Comparison of ENCODE assay signal across 15 cellular contexts in genomic region chr12:101925935-101926334, GRCh38. TPM values are rescaled to one million over a fixed set of nuclear protein-coding genes. Genes with fewer than 3 reads are reported as not detected.
DNase-seq lines count a peak whose midpoint lies in the region; ATAC-seq and TF ChIP-seq lines count a peak whose summit lies in the region.
"Had no signal": no experiment of that assay in that cellular context is flagged by ENCODE, and none has a peak within 500 bp of the region (broad histone marks: within the 10 kb centered on the region; RNA-seq: fewer than 3 reads in every experiment).

No MANE protein-coding gene starts in this region.

- H4K5ac ChIP-seq in IMR-90 (ENCODE audit: low read depth, low read length), result peak overlapping the region; percentile 74

- DNase-seq in IMR-90 (no peak), UCSD-AML1 (lab: John Stamatoyannopoulos, UW; ENCODE audit: unreplicated experiment) (peak; percentile 44), right cardiac atrium (no peak), tibial artery (no peak), NCI-H524 (lab: John Stamatoyannopoulos, UW) (no peak), NCI-H2029 (lab: John Stamatoyannopoulos, UW) (no peak)
- DNase-seq: activated CD8-positive, alpha-beta T cell treated with anti-CD3 and anti-CD28 coated beads, Interleukin-2, amount 10 ng/mL, durations not matched to agents 7 days and 5 days; DMS79 treated with DMSO at 0.1 percent for 48 hours; dorsolateral prefrontal cortex; nucleus accumbens; stimulated activated CD4-positive, alpha-beta T cell treated with anti-CD3 and anti-CD28 coated beads, Interleukin-12 subunit alpha, Interleukin-12 subunit beta, amount 100 ng/mL, for 4 hours had no signal

- H2AFZ ChIP-seq in IMR-90 (replicated peaks; ENCODE audit: low read length, poor library complexity), result peak overlapping the region; percentile 72

- dilution Hi-C loops in IMR-90 (cut with HindIII; ENCODE audit: low sequenced_read_pairs, unreplicated experiment), result no loop called here

- peak overlapping the region; percentile 85 for H2AK9ac ChIP-seq in IMR-90 (replicated peaks; ENCODE audit: low read depth, low read length, poor library complexity)

- peak overlapping the region; percentile 93; the same call in 2 of the 3 replicates for H2BK15ac ChIP-seq in IMR-90 (ENCODE audit: low read depth, low read length)

- peak overlapping the region; percentile 94 for H3K14ac ChIP-seq in IMR-90 (replicated peaks; ENCODE audit: low read depth, low read length)

- H3K4me3 ChIP-seq in IMR-90 (ENCODE audit: insufficient read depth, low read depth, low read length), result no peak overlapping the region
- no peak overlapping the region for H3K4me3 ChIP-seq in right cardiac atrium (ENCODE audit: low read length)
- no peak overlapping the region for H3K4me3 ChIP-seq in tibial artery
- H3K4me3 ChIP-seq: dorsolateral prefrontal cortex, HAP-1 had no signal

- peak overlapping the region; percentile 100 for H2AK5ac ChIP-seq in IMR-90 (ENCODE audit: low read depth, low read length)

- H2BK5ac ChIP-seq in IMR-90 (ENCODE audit: low read depth, low read length, poor library complexity, severe bottlenecking), result peak overlapping the region; percentile 92

- peak overlapping the region; percentile 99 for H2BK20ac ChIP-seq in IMR-90 (ENCODE audit: low read depth, low read length)

- H3K56ac ChIP-seq in IMR-90 (ENCODE audit: extremely low read depth, insufficient read depth, low read length), result no peak overlapping the region

- H3K4ac ChIP-seq in IMR-90 (ENCODE audit: low read depth, low read length), result peak overlapping the region; percentile 98

- peak overlapping the region; percentile 84 to 85 for H4K8ac ChIP-seq in IMR-90 (ENCODE audit: low read depth in 2 of 2, low read length in 2 of 2)

- TF ChIP-seq RAD21 in IMR-90 (IDR thresholded peaks at IDR 0.05; ENCODE audit: low read length), result no peak

- H3K79me1 ChIP-seq in IMR-90 (ENCODE audit: low read depth in 1 of 2, low read length in 2 of 2), result 0 out of 4 replicates have a peak, but pooled peaks cover 0 to 7% of the 10 kb centered on the region in 2 experiments

- peaks cover 9% of the 10 kb centered on the region for H3K36me3 ChIP-seq in IMR-90 (ENCODE audit: control insufficient read depth, insufficient read depth, low read length)
- H3K36me3 ChIP-seq in tibial artery, result peaks cover 6 to 20% (median 7%) of the 10 kb centered on the region in 3 donors
- H3K36me3 ChIP-seq: HAP-1 had no signal

- peak overlapping the region; percentile 92 for H2BK120ac ChIP-seq in IMR-90 (ENCODE audit: low read depth, low read length)

- 89% methylated on average over 3 of the region's 6 CpGs; no CpG with 5 or more reads in 1 of the 2 experiments for WGBS in IMR-90 (ENCODE audit: extremely low coverage in 2 of 2, insufficient read length in 1 of 2), 2 experiments
- 88% methylated on average over 6 of the region's 6 CpGs for WGBS in right cardiac atrium

- no peaks in the 10 kb centered on the region for H3K27me3 ChIP-seq in IMR-90 (ENCODE audit: control insufficient read depth, insufficient read depth, low read length)
- no peaks in the 10 kb centered on the region for H3K27me3 ChIP-seq in right cardiac atrium (ENCODE audit: control insufficient read depth, insufficient read depth)
- no peaks in the 10 kb centered on the region for H3K27me3 ChIP-seq in tibial artery

- no peaks in the 10 kb centered on the region for H4K20me1 ChIP-seq in IMR-90 (ENCODE audit: insufficient read depth, low read length)

- CTCF ChIA-PET in IMR-90 (lab: Yijun Ruan, JAX), result no interaction called here

- H3K9me1 ChIP-seq in IMR-90 (ENCODE audit: insufficient read depth, low read length), result peaks cover 9% of the 10 kb centered on the region; the same call in 1 of the 2 replicates

- H3K9me3 ChIP-seq in IMR-90 (ENCODE audit: control insufficient read depth, insufficient read depth, low read length) (no peaks in the 10 kb centered on the region), right cardiac atrium (ENCODE audit: control insufficient read depth, low read length) (no peaks in the 10 kb centered on the region), tibial artery (no peaks in the 10 kb centered on the region)
- H3K9me3 ChIP-seq: HAP-1 had no signal

- H3K23ac ChIP-seq in IMR-90 (ENCODE audit: low read depth, low read length), result peak overlapping the region; percentile 82; the same call in 1 of the 2 replicates

- intact Hi-C loops in IMR-90 (cut with micrococcal nuclease), result no loop called here
- intact Hi-C loops in right cardiac atrium (cut with DNase I), result no loop called here
- intact Hi-C loops in tibial artery (cut with DNase I; ENCODE audit: low total_unique reads), result no loop called here

- H3K4me2 ChIP-seq in IMR-90 (ENCODE audit: low read depth, low read length), result no peak overlapping the region

- no peak for ATAC-seq in IMR-90 (ENCODE audit: low read depth)
- ATAC-seq in right cardiac atrium, result no peak
- no peak for ATAC-seq in HG02852 (IDR thresholded peaks at IDR 0.05; ENCODE audit: unreplicated experiment)
- ATAC-seq: activated CD8-positive, alpha-beta T cell treated with anti-CD3 and anti-CD28 coated beads, Interleukin-2, amount 10 ng/mL, durations not matched to agents 7 days and 5 days; activated T-helper 17 cell treated with anti-CD3 and anti-CD28 coated beads, Interleukin-2, amount 50 U/mL, for 72 hours had no signal

- TF ChIP-seq POLR2A in IMR-90 (IDR thresholded peaks at IDR 0.05; ENCODE audit: low read depth, low read length), result no peak

- H3K27ac ChIP-seq in IMR-90 (ENCODE audit: insufficient read depth, low read length) (peak overlapping the region; percentile 81), right cardiac atrium (ENCODE audit: low read length) (peak overlapping the region; percentile 61), tibial artery (peak overlapping the region; percentile 15 to 35)
- H3K27ac ChIP-seq: C4-2B, dorsolateral prefrontal cortex had no signal

- H3K18ac ChIP-seq in IMR-90 (ENCODE audit: low read depth, low read length), result peak overlapping the region; percentile 87

- no peak overlapping the region for H3K9ac ChIP-seq in IMR-90 (ENCODE audit: low read depth, low read length)

- H3K4me1 ChIP-seq in IMR-90 (ENCODE audit: control insufficient read depth, insufficient read depth, low read length) (peaks cover 12% of the 10 kb centered on the region), right cardiac atrium (ENCODE audit: control insufficient read depth, insufficient read depth, low read length) (no peaks in the 10 kb centered on the region), tibial artery (no peaks in the 10 kb centered on the region)
- H3K4me1 ChIP-seq: HAP-1 had no signal

- no peak for TF ChIP-seq CTCF in IMR-90 (conservative IDR thresholded peaks at IDR 0.05; ENCODE audit: low read depth, low read length)
- TF ChIP-seq CTCF in tibial artery (IDR thresholded peaks at IDR 0.05), result no peak

- in situ Hi-C loops in IMR-90 (cut with MboI; ENCODE audit: low sequenced_read_pairs), result loop anchor here (25.0 kb wide), 1 partner anchor 561 kb away; the partner anchor contains the start of gene IGF1

- POLR2A ChIA-PET in IMR-90 (lab: Charles Lee; ENCODE audit: unreplicated experiment), result no interaction called here

- no TSS peak for BruUV-seq in IMR-90 (replicated peaks; lab: Mats Ljungman, UMichigan)

- H4K91ac ChIP-seq in IMR-90 (ENCODE audit: insufficient read depth, low read depth, low read length), result peak overlapping the region; percentile 94

TF ChIP-seq in IMR-90, 13 proteins besides CTCF, POLR2A, EP300 and RAD21:
- TF ChIP-seq MAFK (IDR thresholded peaks at IDR 0.05; ENCODE audit: low read depth, low read length), result no peak
- no peak for TF ChIP-seq RCOR1 (IDR thresholded peaks at IDR 0.05; ENCODE audit: insufficient replicate concordance, low read length)
- TF ChIP-seq SMC3 (IDR thresholded peaks at IDR 0.05; ENCODE audit: low read depth, low read length), result no peak
- TF ChIP-seq CEBPB (IDR thresholded peaks at IDR 0.05; ENCODE audit: low read depth, low read length), result no peak
- TF ChIP-seq, protein P1, sequence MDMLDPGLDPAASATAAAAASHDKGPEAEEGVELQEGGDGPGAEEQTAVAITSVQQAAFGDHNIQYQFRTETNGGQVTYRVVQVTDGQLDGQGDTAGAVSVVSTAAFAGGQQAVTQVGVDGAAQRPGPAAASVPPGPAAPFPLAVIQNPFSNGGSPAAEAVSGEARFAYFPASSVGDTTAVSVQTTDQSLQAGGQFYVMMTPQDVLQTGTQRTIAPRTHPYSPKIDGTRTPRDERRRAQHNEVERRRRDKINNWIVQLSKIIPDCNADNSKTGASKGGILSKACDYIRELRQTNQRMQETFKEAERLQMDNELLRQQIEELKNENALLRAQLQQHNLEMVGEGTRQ (IDR thresholded peaks at IDR 0.05; ENCODE audit: low read depth, low read length), result no peak
- no peak for TF ChIP-seq MAZ (IDR thresholded peaks at IDR 0.05; ENCODE audit: borderline replicate concordance, low read depth, low read length)
- TF ChIP-seq BHLHE40 (IDR thresholded peaks at IDR 0.05; ENCODE audit: low read depth, low read length), result no peak
- no peak for TF ChIP-seq FOS (IDR thresholded peaks at IDR 0.05; ENCODE audit: low read depth, low read length)

RNA-seq across cellular contexts. Expression of gene DRAM1, which starts 48.6 kb away (rescaled TPM):
- total RNA-seq in IMR-90 (2012; rRNA removed) (27.2 and 27.5 TPM in 2 replicates), right cardiac atrium (10 to 100 TPM in 1 of 4 donors, 1 to 10 TPM in 3; 6.3 to 13.3 (median 9.0) TPM)
- polyA plus RNA-seq in IMR-90 (2012; rRNA removed) (15.8 and 20.0 TPM in 2 replicates), right cardiac atrium (4.7 TPM)
- 8.7 and 16.2 TPM in 2 replicates for polyA plus RNA-seq in IMR-90 (2012; cell fraction: cytosol; rRNA removed)
- polyA plus RNA-seq in IMR-90 (2012; cell fraction: nucleus; rRNA removed; ENCODE audit: low replicate concordance), result 3.8 and 25.0 TPM in 2 replicates

Comparison
In these comparisons a context has a peak if more than half of its experiments do, and no peak if none do; other contexts are left out.
1. H3K27ac ChIP-seq: peak in every context shown above with its lines; median percentile 81 in IMR-90; 61 in right cardiac atrium; 25 in tibial artery.